ENCODE assay signal across 19 cellular contexts in the genomic region with DNA sequence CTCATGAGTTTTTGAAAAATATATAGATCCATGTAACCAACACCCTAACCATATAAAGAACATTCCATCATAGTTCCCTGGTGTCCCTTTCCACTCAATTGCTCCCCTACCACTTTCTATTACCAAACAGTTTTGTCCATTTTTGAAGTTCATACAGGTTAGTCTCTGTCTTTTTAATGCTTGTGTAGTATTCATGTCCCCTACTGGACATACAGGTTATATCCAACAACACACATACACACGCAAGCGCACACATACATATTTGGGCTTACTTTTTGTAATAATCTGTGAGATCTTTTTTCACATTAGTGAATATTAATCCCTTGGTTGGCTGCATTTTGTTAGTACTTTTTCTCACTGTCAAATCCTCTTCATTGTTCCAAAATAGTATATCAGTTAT. TPM values are rescaled to one million over a fixed set of nuclear protein-coding genes. Genes with fewer than 3 reads are reported as not detected.
"Had no signal": no experiment of that assay in that cellular context is flagged by ENCODE, and none has a peak within 500 bp of the region (broad histone marks: within the 10 kb centered on the region; RNA-seq: fewer than 3 reads in every experiment).

No MANE protein-coding gene starts in this region.

- H3K27me3 ChIP-seq: hepatocyte, left lung, tibial artery, uterus had no signal

- H3K4me3 Mint-ChIP-seq: activated T-helper 17 cell treated with anti-CD3 and anti-CD28 coated beads, Interleukin-2, amount 50 U/mL, for 72 hours; naive thymus-derived CD8-positive, alpha-beta T cell; stimulated activated effector memory CD8-positive, alpha-beta T cell treated with anti-CD3 and anti-CD28 coated beads, Interleukin-12 subunit alpha, Interleukin-12 subunit beta, amount 100 ng/mL, for 72 hours had no signal

- H3K27ac Mint-ChIP-seq: activated T-helper 17 cell treated with anti-CD3 and anti-CD28 coated beads, Interleukin-2, amount 50 U/mL, for 72 hours; stimulated activated effector memory CD8-positive, alpha-beta T cell treated with anti-CD3 and anti-CD28 coated beads, Interleukin-12 subunit alpha, Interleukin-12 subunit beta, amount 100 ng/mL, for 72 hours had no signal

- ATAC-seq: activated T-helper 17 cell treated with anti-CD3 and anti-CD28 coated beads, Interleukin-2, amount 50 U/mL, for 72 hours; naive thymus-derived CD8-positive, alpha-beta T cell; stimulated activated effector memory CD8-positive, alpha-beta T cell treated with anti-CD3 and anti-CD28 coated beads, Interleukin-12 subunit alpha, Interleukin-12 subunit beta, amount 100 ng/mL, for 72 hours had no signal

- H3K27me3 Mint-ChIP-seq: activated T-helper 17 cell treated with anti-CD3 and anti-CD28 coated beads, Interleukin-2, amount 50 U/mL, for 72 hours; naive thymus-derived CD8-positive, alpha-beta T cell had no signal

- H3K79me2 ChIP-seq: hepatocyte had no signal

- DNase-seq: activated CD4-positive, alpha-beta T cell treated with anti-CD3 and anti-CD28 coated beads, Interleukin-2, amount 50 U/mL, for 48 hours; activated CD4-positive, CD25-positive, alpha-beta regulatory T cell treated with anti-CD3 and anti-CD28 coated beads, Interleukin-2, amount 50 U/mL, for 72 hours; activated CD8-positive, alpha-beta memory T cell treated with anti-CD3 and anti-CD28 coated beads, Interleukin-2, amount 50 U/mL, for 4 hours; activated naive CD4-positive, alpha-beta T cell treated with Interleukin-2 at 50 U/mL for 16 hours; kidney; left lung; naive thymus-derived CD8-positive, alpha-beta T cell; stimulated activated CD4-positive, alpha-beta T cell treated with anti-CD3 and anti-CD28 coated beads, Interleukin-2, amount 100 ng/mL, for 24 hours; T-helper 1 cell; tibial artery; uterus had no signal

- H3K27ac ChIP-seq: hepatocyte, left lung, tibial artery, uterus had no signal

- H3K4me3 ChIP-seq: hepatocyte, left lung, tibial artery, uterus had no signal

- H2AFZ ChIP-seq: hepatocyte had no signal

- H3K4me2 ChIP-seq: hepatocyte had no signal

- H3K9me3 ChIP-seq: left lung, tibial artery, uterus had no signal

- H3K36me3 ChIP-seq: tibial artery, uterus had no signal

RNA-seq across cellular contexts. Expression of a gene that starts 6.4 kb away (rescaled TPM):
- total RNA-seq: activated T-helper 17 cell treated with anti-CD3 and anti-CD28 coated beads, Interleukin-2, amount 50 U/mL, for 72 hours; dermis microvascular lymphatic vessel endothelial cell; hepatocyte; kidney; left lung; mucosa of gallbladder; naive thymus-derived CD8-positive, alpha-beta T cell; renal cortical epithelial cell; subcutaneous adipose tissue; uterus had no signal
- polyA plus RNA-seq: adipose tissue; hepatocyte; naive thymus-derived CD8-positive, alpha-beta T cell had no signal
